ENCODE assay signal across 9 cellular contexts in the genomic region with DNA sequence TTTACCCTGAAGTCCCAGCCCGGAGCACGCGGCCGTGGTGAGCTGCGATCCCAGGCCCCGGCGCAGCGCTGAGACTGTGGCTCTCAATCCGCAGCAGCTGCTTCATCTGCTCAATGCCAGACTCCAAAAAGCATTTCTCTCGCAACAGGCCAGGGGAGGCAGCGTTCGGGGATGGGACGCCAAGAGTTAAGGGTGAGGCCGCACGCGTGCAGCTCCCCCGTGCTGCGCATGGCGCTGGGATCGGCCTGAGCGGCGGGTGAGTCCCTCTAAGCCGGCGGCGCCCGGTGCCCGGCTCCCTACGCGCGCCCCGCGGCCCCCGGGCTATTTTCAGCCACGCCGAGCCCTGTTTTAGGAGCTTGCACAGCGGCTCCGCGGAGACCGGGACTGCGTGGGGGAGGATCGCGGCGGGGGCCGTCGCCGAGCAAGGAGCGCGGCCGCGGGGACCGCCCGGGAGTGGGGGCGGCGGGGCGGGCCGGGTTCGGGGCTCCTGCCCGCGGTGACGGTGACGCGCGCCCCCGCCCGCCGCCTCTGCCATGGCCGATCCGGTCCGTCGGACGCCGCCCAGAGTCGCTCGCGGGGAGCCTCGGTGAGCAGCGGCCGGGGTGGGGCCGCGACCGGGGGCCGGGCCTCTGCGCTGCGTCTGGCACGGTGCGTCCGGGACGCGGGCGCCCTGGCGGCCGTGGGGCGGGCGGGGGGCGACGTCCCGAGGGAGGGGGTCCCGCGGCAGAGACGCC. TPM values are rescaled to one million over a fixed set of nuclear protein-coding genes. Genes with fewer than 3 reads are reported as not detected.
A peak's percentile ranks its signal among the peaks of the same experiment; 100 is the strongest.
DNase-seq lines count a peak whose midpoint lies in the region; FAIRE-seq and TF ChIP-seq lines count a peak whose summit lies in the region.
"Had no signal": no experiment of that assay in that cellular context is flagged by ENCODE, and none has a peak within 500 bp of the region (broad histone marks: within the 10 kb centered on the region; RNA-seq: fewer than 3 reads in every experiment).

No MANE protein-coding gene starts in this region.

- TF ChIP-seq CTCF in H1 (IDR thresholded peaks at IDR 0.05; ENCODE audit: control extremely low read depth in 1 of 3, insufficient read depth in 1 of 3, low read depth in 1 of 3, low read length in 3 of 3) = no peak

- DNase-seq in activated T-cell treated with anti-CD3 and anti-CD28 coated beads, Interleukin-2, amount 50 U/mL, for 48 hours = peak; percentile 28 to 32
- DNase-seq in activated T-cell treated with anti-CD3 and anti-CD28 coated beads for 4 hours = no peak
- peak; percentile 9 to 70 for DNase-seq in H1 (ENCODE audit: low read depth in 1 of 2, low spot score in 2 of 2)
- no peak for DNase-seq in RKO (ENCODE audit: low spot score)
- no peak for DNase-seq in UCSD-AML1 (lab: John Stamatoyannopoulos, UW; ENCODE audit: unreplicated experiment)
- DNase-seq in GOT3 (lab: John Stamatoyannopoulos, UW) = no peak
- DNase-seq: NCI-H1694 treated with DMSO at 0.1 percent for 48 hours had no signal

- H2BK120ac ChIP-seq in H1 (replicated peaks; ENCODE audit: low read depth, low read length) = no peak overlapping the region

- 4% methylated on average over 38 of the region's 100 CpGs; no CpG with 5 or more reads in 1 of the 2 experiments for WGBS in H1 (ENCODE audit: extremely low coverage in 1 of 2, insufficient coverage in 1 of 2, insufficient read length in 1 of 2, insufficient replicate concordance in 2 of 2, low coverage in 1 of 2, low lambda C conversion rate in 2 of 2, missing lambda C conversion rate in 1 of 2), 2 experiments
- WGBS in mesodermal cell (ENCODE audit: insufficient coverage in 2 of 2), 2 experiments = 0 to 1% methylated on average over 68 to 99 of the region's 100 CpGs
- under 1% methylated on average over 100 of the region's 100 CpGs for WGBS in urinary bladder

- H3K27me3 ChIP-seq in H1 (replicated peaks in 1 of 4; ENCODE audit: control insufficient read depth in 3 of 4, extremely low read depth in 1 of 4, insufficient read depth in 3 of 4, low read length in 3 of 4) = peaks cover 10 to 46% (median 32%) of the 10 kb centered on the region in 4 experiments

- H3K23ac ChIP-seq in H1 (ENCODE audit: insufficient read length) = no peak overlapping the region

- H3K14ac ChIP-seq in H1 (ENCODE audit: insufficient read length) = no peak overlapping the region

- H4K5ac ChIP-seq in H1 (ENCODE audit: insufficient read length, low read depth, low read length) = no peak overlapping the region

- peak overlapping the region; percentile 96; the same call in 1 of the 2 replicates for H2AFZ ChIP-seq in H1 (ENCODE audit: low read length)

- TF ChIP-seq POLR2A in H1 (IDR thresholded peaks at IDR 0.05; ENCODE audit: control extremely low read depth in 1 of 2, low read depth in 2 of 2, low read length in 2 of 2) = no peak

- peak overlapping the region in 1 of 4 experiments; percentile 2; a peak in 2 of 7 replicates for H3K9ac ChIP-seq in H1 (replicated peaks in 1 of 4; ENCODE audit: extremely low read depth in 1 of 4, low read depth in 3 of 4, low read length in 3 of 4)

- H3K18ac ChIP-seq in H1 (ENCODE audit: extremely low read depth, low read length) = peak overlapping the region; percentile 90

- H3K36me3 ChIP-seq in H1 (ENCODE audit: control insufficient read depth in 2 of 4, insufficient read depth in 4 of 4, low read length in 3 of 4) = no peaks in the 10 kb centered on the region
- H3K36me3 ChIP-seq in mesodermal cell (ENCODE audit: control insufficient read depth, insufficient read depth, low read length) = no peaks in the 10 kb centered on the region
- no peaks in the 10 kb centered on the region for H3K36me3 ChIP-seq in urinary bladder (ENCODE audit: insufficient read depth)

- peak overlapping the region; percentile 80; the same call in 1 of the 2 replicates for H2BK12ac ChIP-seq in H1 (ENCODE audit: low read depth, low read length)

- H3K23me2 ChIP-seq in H1 (ENCODE audit: low read depth, low read length) = peaks cover 11% of the 10 kb centered on the region; the same call in 1 of the 2 replicates

- H2BK15ac ChIP-seq in H1 (ENCODE audit: low read length) = peak overlapping the region; percentile 72; the same call in 1 of the 2 replicates

- no peak overlapping the region for H3K56ac ChIP-seq in H1 (replicated peaks; ENCODE audit: insufficient read length, low read depth, low read length)

- peak overlapping the region; percentile 78 for H4K8ac ChIP-seq in H1 (ENCODE audit: extremely low read depth, insufficient read depth, low read length)

- H3K27ac ChIP-seq in H1 (ENCODE audit: low read depth, low read length) (no peak overlapping the region), mesodermal cell (ENCODE audit: low read depth, low read length, severe bottlenecking) (no peak overlapping the region), urinary bladder (ENCODE audit: low read depth) (no peak overlapping the region)

- TF ChIP-seq RAD21 in H1 (IDR thresholded peaks at IDR 0.05 in 1 of 2, conservative IDR thresholded peaks at IDR 0.05 in 1 of 2; ENCODE audit: low read depth in 2 of 2, low read length in 2 of 2) = no peak

- no peaks in the 10 kb centered on the region for H3K79me2 ChIP-seq in H1 (ENCODE audit: control insufficient read depth in 1 of 2, insufficient read depth in 2 of 2, low read length in 2 of 2)

- TF ChIP-seq EP300 in H1 (IDR thresholded peaks at IDR 0.05; ENCODE audit: borderline replicate concordance in 1 of 2, low read depth in 2 of 2, low read length in 2 of 2) = no peak

- H3K4me2 ChIP-seq in H1 (ENCODE audit: insufficient read depth in 1 of 2, low read depth in 2 of 2, low read length in 2 of 2) = peak overlapping the region; percentile 97 to 98

- H2BK5ac ChIP-seq in H1 (ENCODE audit: low read depth, low read length) = no peak overlapping the region

- H3K4me3 ChIP-seq in H1 (ENCODE audit: extremely low read depth in 1 of 4, insufficient read depth in 2 of 4, low read depth in 3 of 4, low read length in 4 of 4) = peak overlapping the region; percentile 41 to 73 (median 48)
- H3K4me3 ChIP-seq in mesodermal cell (ENCODE audit: extremely low read depth, insufficient read depth, low read length, poor library complexity, severe bottlenecking) = peak overlapping the region; percentile 29
- H3K4me3 ChIP-seq in urinary bladder (ENCODE audit: low read depth, low read length) = peak overlapping the region; percentile 39

- no peak for FAIRE-seq in H1 (lab: Jason Lieb, UNC)

- H3K4ac ChIP-seq in H1 (replicated peaks; ENCODE audit: insufficient read length, low read depth, low read length) = no peak overlapping the region

- CTCF ChIA-PET in H1 (lab: Charles Lee; ENCODE audit: partially characterized antibody) = interaction anchor here (0.8 to 1.5 kb wide), 4 partner anchors 16 to 93 kb away, joined by 3 to 7 read pairs (median 3); no protein-coding TSS in a partner anchor

- no peaks in the 10 kb centered on the region for H4K20me1 ChIP-seq in H1 (replicated peaks in 1 of 2; ENCODE audit: control insufficient read depth in 1 of 2, insufficient read depth in 2 of 2, low read length in 2 of 2)

- no peak overlapping the region for H2BK20ac ChIP-seq in H1 (ENCODE audit: low read length)

- no peaks in the 10 kb centered on the region for H3K79me1 ChIP-seq in H1 (ENCODE audit: low read depth, low read length)

- no peak overlapping the region for H4K91ac ChIP-seq in H1 (replicated peaks; ENCODE audit: insufficient read length, low read length)

- H3K9me3 ChIP-seq in H1 (ENCODE audit: insufficient read depth in 2 of 2, low read depth in 1 of 2, low read length in 1 of 2) (peaks cover 0 to 2% of the 10 kb centered on the region in 2 experiments; a peak in 1 of 4 replicates), mesodermal cell (ENCODE audit: control insufficient read depth, low read length) (no peaks in the 10 kb centered on the region)

- H3K4me1 ChIP-seq in H1 (replicated peaks in 1 of 4; ENCODE audit: control insufficient read depth in 3 of 4, insufficient read depth in 4 of 4, low read length in 3 of 4) (peaks cover 0 to 10% (median 9%) of the 10 kb centered on the region in 4 experiments; a peak in 6 of 7 replicates), mesodermal cell (ENCODE audit: control insufficient read depth, insufficient read depth, low read length, poor library complexity, severe bottlenecking) (peaks cover 6% of the 10 kb centered on the region), urinary bladder (ENCODE audit: insufficient read depth) (peaks cover 2% of the 10 kb centered on the region)

- no peak overlapping the region for H2AK5ac ChIP-seq in H1 (ENCODE audit: low read depth, low read length)

- POLR2A ChIA-PET in H1 (lab: Charles Lee; ENCODE audit: partially characterized antibody) = interaction anchor here (1.1 to 1.7 kb wide), 3 partner anchors 29 to 95 kb away, joined by 3 read pairs; no protein-coding TSS in a partner anchor

TF ChIP-seq in H1, 55 proteins besides CTCF, POLR2A, EP300 and RAD21 (continues in another document):
- TF ChIP-seq SUZ12 (IDR thresholded peaks at IDR 0.05; ENCODE audit: low read length) (peak; percentile 59), EGR1 (IDR thresholded peaks at IDR 0.05; ENCODE audit: borderline replicate concordance, low read depth, low read length) (no peak), HDAC6 (IDR thresholded peaks at IDR 0.05; ENCODE audit: low read depth, low read length) (no peak)

RNA-seq across cellular contexts. Expression of gene JAKMIP3, which starts 29.4 kb away (rescaled TPM):
- total RNA-seq in H1 (2021; fragmentation: NEBNext Ultra II Directional; extraction: Animal tissue kit (Norgen Biotek cat#: 25700)) = 0.84 and 0.91 TPM in 2 replicates
- polyA plus RNA-seq in H1 (2011; rRNA removed) (0.82 and 0.83 TPM in 2 replicates), urinary bladder (1.5 TPM)
- polyA plus RNA-seq in H1 (2011; cell fraction: cytosol; rRNA removed) = 0.96 TPM
- polyA plus RNA-seq in H1 (2011; cell fraction: nucleus; rRNA removed) = 4.0 TPM
- polyA plus RNA-seq in H1 (2012, experiment 1 of 2) = 1.1 to 1.8 TPM (median 1.4 TPM) in 4 replicates
- polyA plus RNA-seq in H1 (2012, experiment 2 of 2) = 0.21 TPM
- polyA plus RNA-seq in H1 (2013, experiment 1 of 2) = 0.45 TPM
- polyA plus RNA-seq in H1 (2013, experiment 2 of 2) = 0.35 TPM
- polyA minus RNA-seq in H1 (2011; rRNA and poly(A)+ RNA removed) = 0.44 and 0.59 TPM in 2 replicates
- 0.44 TPM for polyA minus RNA-seq in H1 (2011; cell fraction: cytosol; rRNA and poly(A)+ RNA removed)
- 1.7 TPM for polyA minus RNA-seq in H1 (2011; cell fraction: nucleus; rRNA and poly(A)+ RNA removed)
- polyA plus RNA-seq in mesodermal cell (2013, experiment 1 of 2) = 0.11 TPM
- polyA plus RNA-seq in mesodermal cell (2013, experiment 2 of 2) = 0.15 TPM
- 0.37 TPM for total RNA-seq in urinary bladder

RNA-seq across cellular contexts. Expression of gene BNIP3, which starts 54.6 kb away (rescaled TPM):
- total RNA-seq in H1 (2021; fragmentation: NEBNext Ultra II Directional; extraction: Animal tissue kit (Norgen Biotek cat#: 25700)) = 25.8 and 26.4 TPM in 2 replicates
- polyA plus RNA-seq in H1 (2011; rRNA removed) (58.9 and 75.1 TPM in 2 replicates), urinary bladder (50.5 TPM)
- polyA plus RNA-seq in H1 (2011; cell fraction: cytosol; rRNA removed) = 79.1 TPM
- 28.9 TPM for polyA plus RNA-seq in H1 (2011; cell fraction: nucleus; rRNA removed)
- polyA plus RNA-seq in H1 (2012, experiment 1 of 2) = 33.0 to 61.3 TPM (median 43.3 TPM) in 4 replicates
- 15.1 TPM for polyA plus RNA-seq in H1 (2012, experiment 2 of 2)
- polyA plus RNA-seq in H1 (2013, experiment 1 of 2) = 24.6 TPM
- polyA plus RNA-seq in H1 (2013, experiment 2 of 2) = 28.6 TPM
- polyA minus RNA-seq in H1 (2011; rRNA and poly(A)+ RNA removed) = 13.6 and 20.7 TPM in 2 replicates
- polyA minus RNA-seq in H1 (2011; cell fraction: cytosol; rRNA and poly(A)+ RNA removed) = 33.6 TPM
- 17.5 TPM for polyA minus RNA-seq in H1 (2011; cell fraction: nucleus; rRNA and poly(A)+ RNA removed)
- 47.7 TPM for polyA plus RNA-seq in mesodermal cell (2013, experiment 1 of 2)
- 49.0 TPM for polyA plus RNA-seq in mesodermal cell (2013, experiment 2 of 2)
- 24.1 TPM for total RNA-seq in urinary bladder

Comparison
In these comparisons a context has a peak if more than half of its experiments do, and no peak if none do; other contexts are left out.
1. DNase-seq: peak in activated T-cell treated with anti-CD3 and anti-CD28 coated beads, Interleukin-2, amount 50 U/mL, for 48 hours (2 of 2) and H1 (2 of 2); none in activated T-cell treated with anti-CD3 and anti-CD28 coated beads for 4 hours (single experiment), RKO (single experiment), UCSD-AML1 (single experiment) and GOT3 (single experiment).
2. Peak in every context shown above with its lines, with median percentiles within 50 percentile points of each other: H3K4me3 ChIP-seq.